ENCODE assay signal across 29 cellular contexts in genomic region chr2:159850789-159851188, GRCh38.
"Had no signal": no experiment of that assay in that cellular context is flagged by ENCODE, and none has a peak within 500 bp of the region (broad histone marks: within the 10 kb centered on the region; RNA-seq: fewer than 3 reads in every experiment).

No MANE protein-coding gene starts in this region.

- ATAC-seq: stimulated activated effector memory CD8-positive, alpha-beta T cell treated with anti-CD3 and anti-CD28 coated beads, Interleukin-12 subunit alpha, Interleukin-12 subunit beta, amount 100 ng/mL, for 72 hours; stimulated activated memory B cell treated with anti-CD40 and anti-IgM and Interleukin-4, amounts not matched to agents 10 μg/mL and 1 μg/mL and 100 μg/mL, for 72 hours; stimulated activated naive B cell treated with anti-CD40 and anti-IgM and Interleukin-4, amounts not matched to agents 10 μg/mL and 1 μg/mL and 100 μg/mL, for 72 hours; stimulated activated naive CD8-positive, alpha-beta T cell treated with anti-CD3 and anti-CD28 coated beads, Interleukin-15, amount 100 ng/mL, for 72 hours; stimulated activated naive CD8-positive, alpha-beta T cell treated with anti-CD3 and anti-CD28 coated beads, Interleukin-15, Interleukin-2, amounts not matched to agents 100 U/mL and 50 U/mL, for 24 hours; upper lobe of right lung had no signal

- H3K4me1 ChIP-seq: thyroid gland, tibial nerve, transverse colon, upper lobe of right lung, uterus, vagina had no signal

- H3K4me3 ChIP-seq: stomach, suprapubic skin, testis, thoracic aorta, thyroid gland, tibial artery, tibial nerve, transverse colon, upper lobe of left lung, upper lobe of right lung, uterus, vagina had no signal

- H3K27ac ChIP-seq: stomach, suprapubic skin, testis, thoracic aorta, thyroid gland, tibial artery, tibial nerve, transverse colon, upper lobe of left lung, upper lobe of right lung, uterus, vagina had no signal

- H3K27me3 Mint-ChIP-seq: stimulated activated memory B cell treated with anti-CD40 and anti-IgM and Interleukin-4, amounts not matched to agents 10 μg/mL and 1 μg/mL and 100 μg/mL, for 72 hours; stimulated activated naive B cell treated with anti-CD40 and anti-IgM and Interleukin-4, amounts not matched to agents 10 μg/mL and 1 μg/mL and 100 μg/mL, for 72 hours; stimulated activated naive CD8-positive, alpha-beta T cell treated with anti-CD3 and anti-CD28 coated beads, Interleukin-15, amount 100 ng/mL, for 72 hours; stimulated activated naive CD8-positive, alpha-beta T cell treated with anti-CD3 and anti-CD28 coated beads, Interleukin-15, Interleukin-2, amounts not matched to agents 100 ng/mL and 50 ng/mL, for 24 hours; type B pancreatic cell had no signal

- H3K4me1 Mint-ChIP-seq: stimulated activated effector memory CD8-positive, alpha-beta T cell treated with anti-CD3 and anti-CD28 coated beads, Interleukin-12 subunit alpha, Interleukin-12 subunit beta, amount 100 ng/mL, for 72 hours; stimulated activated naive CD8-positive, alpha-beta T cell treated with anti-CD3 and anti-CD28 coated beads, Interleukin-15, amount 100 ng/mL, for 72 hours had no signal

- H3K27me3 ChIP-seq: stomach, suprapubic skin, testis, thyroid gland, tibial artery, tibial nerve, transverse colon, upper lobe of left lung, upper lobe of right lung, uterus, vagina had no signal

- DNase-seq: stimulated activated CD4-positive, alpha-beta T cell treated with anti-CD3 and anti-CD28 coated beads, Interleukin-2, amount 100 ng/mL, for 48 hours; stimulated activated CD4-positive, alpha-beta T cell treated with anti-CD3 and anti-CD28 coated beads, Interleukin-4, amount 100 ng/mL, for 1 hour; stimulated activated CD4-positive, alpha-beta T cell treated with anti-CD3 and anti-CD28 coated beads, Interleukin-4, amount 100 ng/mL, for 24 hours; stimulated activated CD4-positive, alpha-beta T cell treated with anti-CD3 and anti-CD28 coated beads, Interleukin-4, amount 100 ng/mL, for 4 hours; stimulated activated CD8-positive, alpha-beta memory T cell treated with anti-CD3 and anti-CD28 coated beads, Interleukin-4, amount 100 ng/mL, for 48 hours; stimulated activated naive B cell treated with anti-CD40 and anti-IgM and Interleukin-4, amounts not matched to agents 10 μg/mL and 1 μg/mL and 100 μg/mL, for 72 hours; stimulated activated naive CD4-positive, alpha-beta T cell; stimulated activated naive CD4-positive, alpha-beta T cell treated with Interleukin-2 at 50 U/mL for 16 hours; stimulated activated naive CD8-positive, alpha-beta T cell treated with anti-CD3 and anti-CD28 coated beads, Interleukin-15, amount 100 ng/mL, for 72 hours; stimulated activated naive CD8-positive, alpha-beta T cell treated with anti-CD3 and anti-CD28 coated beads, Interleukin-15, Interleukin-2, amounts not matched to agents 100 U/mL and 50 U/mL, for 24 hours; stomach; substantia nigra; testis; thyroid gland; tibial artery; transverse colon; trophoblast cell; upper lobe of left lung; upper lobe of right lung; uterus had no signal

- H3K9me3 Mint-ChIP-seq: stimulated activated effector memory CD8-positive, alpha-beta T cell treated with anti-CD3 and anti-CD28 coated beads, Interleukin-12 subunit alpha, Interleukin-12 subunit beta, amount 100 ng/mL, for 72 hours; stimulated activated memory B cell treated with anti-CD40 and anti-IgM and Interleukin-4, amounts not matched to agents 10 μg/mL and 1 μg/mL and 100 μg/mL, for 72 hours; stimulated activated naive B cell treated with anti-CD40 and anti-IgM and Interleukin-4, amounts not matched to agents 10 μg/mL and 1 μg/mL and 100 μg/mL, for 72 hours; stimulated activated naive CD8-positive, alpha-beta T cell treated with anti-CD3 and anti-CD28 coated beads, Interleukin-15, amount 100 ng/mL, for 72 hours; stimulated activated naive CD8-positive, alpha-beta T cell treated with anti-CD3 and anti-CD28 coated beads, Interleukin-15, Interleukin-2, amounts not matched to agents 100 ng/mL and 50 ng/mL, for 24 hours; type B pancreatic cell had no signal

- H3K27ac Mint-ChIP-seq: stimulated activated effector memory CD8-positive, alpha-beta T cell treated with anti-CD3 and anti-CD28 coated beads, Interleukin-12 subunit alpha, Interleukin-12 subunit beta, amount 100 ng/mL, for 72 hours; stimulated activated memory B cell treated with anti-CD40 and anti-IgM and Interleukin-4, amounts not matched to agents 10 μg/mL and 1 μg/mL and 100 μg/mL, for 72 hours; stimulated activated naive B cell treated with anti-CD40 and anti-IgM and Interleukin-4, amounts not matched to agents 10 μg/mL and 1 μg/mL and 100 μg/mL, for 72 hours; stimulated activated naive CD8-positive, alpha-beta T cell treated with anti-CD3 and anti-CD28 coated beads, Interleukin-15, amount 100 ng/mL, for 72 hours; stimulated activated naive CD8-positive, alpha-beta T cell treated with anti-CD3 and anti-CD28 coated beads, Interleukin-15, Interleukin-2, amounts not matched to agents 100 ng/mL and 50 ng/mL, for 24 hours; type B pancreatic cell had no signal

- H3K4me3 Mint-ChIP-seq: stimulated activated effector memory CD8-positive, alpha-beta T cell treated with anti-CD3 and anti-CD28 coated beads, Interleukin-12 subunit alpha, Interleukin-12 subunit beta, amount 100 ng/mL, for 72 hours; stimulated activated memory B cell treated with anti-CD40 and anti-IgM and Interleukin-4, amounts not matched to agents 10 μg/mL and 1 μg/mL and 100 μg/mL, for 72 hours; stimulated activated naive B cell treated with anti-CD40 and anti-IgM and Interleukin-4, amounts not matched to agents 10 μg/mL and 1 μg/mL and 100 μg/mL, for 72 hours; stimulated activated naive CD8-positive, alpha-beta T cell treated with anti-CD3 and anti-CD28 coated beads, Interleukin-15, amount 100 ng/mL, for 72 hours; stimulated activated naive CD8-positive, alpha-beta T cell treated with anti-CD3 and anti-CD28 coated beads, Interleukin-15, Interleukin-2, amounts not matched to agents 100 ng/mL and 50 ng/mL, for 24 hours; type B pancreatic cell had no signal

- FAIRE-seq: urothelium cell line had no signal

- H3K36me3 Mint-ChIP-seq: type B pancreatic cell had no signal

- H3K9me3 ChIP-seq: stomach, suprapubic skin, testis, thoracic aorta, thyroid gland, tibial artery, tibial nerve, transverse colon, upper lobe of left lung, upper lobe of right lung, uterus, vagina had no signal

- H3K36me3 ChIP-seq: stomach, suprapubic skin, thoracic aorta, thyroid gland, tibial nerve, transverse colon, upper lobe of left lung, uterus, vagina had no signal
